In genomic region chr2:10333247-10333613, GRCh38 we compare ENCODE assay signal across 10 cellular contexts. TPM values are rescaled to one million over a fixed set of nuclear protein-coding genes. Genes with fewer than 3 reads are reported as not detected.
A peak's percentile ranks its signal among the peaks of the same experiment; 100 is the strongest.
DNase-seq lines count a peak whose midpoint lies in the region; ATAC-seq and TF ChIP-seq lines count a peak whose summit lies in the region.
"Had no signal": no experiment of that assay in that cellular context is flagged by ENCODE, and none has a peak within 500 bp of the region (broad histone marks: within the 10 kb centered on the region; RNA-seq: fewer than 3 reads in every experiment).

No MANE protein-coding gene starts in this region.

- no peak overlapping the region for H3K4me3 ChIP-seq in CD8-positive, alpha-beta T cell (ENCODE audit: low read depth, low read length)
- H3K4me3 ChIP-seq in HEK293 (ENCODE audit: low read depth, low read length), result no peak overlapping the region
- H3K4me3 ChIP-seq in naive thymus-derived CD4-positive, alpha-beta T cell (ENCODE audit: low read length), result no peak overlapping the region

- no peaks in the 10 kb centered on the region for H3K36me3 ChIP-seq in CD8-positive, alpha-beta T cell (ENCODE audit: insufficient read depth, low read length)
- no peaks in the 10 kb centered on the region for H3K36me3 ChIP-seq in HEK293 (ENCODE audit: control insufficient read depth in 2 of 2, insufficient read depth in 1 of 2, low read length in 2 of 2)
- peaks cover 0 to 6% (median 0%) of the 10 kb centered on the region in 3 experiments for H3K36me3 ChIP-seq in naive thymus-derived CD4-positive, alpha-beta T cell (ENCODE audit: control insufficient read depth in 2 of 3, insufficient read depth in 3 of 3, low read length in 3 of 3)

- H3K4me3 Mint-ChIP-seq in CD8-positive, alpha-beta T cell, result no peak overlapping the region
- no peak overlapping the region for H3K4me3 Mint-ChIP-seq in WTC11
- peak overlapping the region; percentile 13 to 97 (median 88) for H3K4me3 Mint-ChIP-seq in naive thymus-derived CD4-positive, alpha-beta T cell

- CTCF ChIA-PET in CD8-positive, alpha-beta T cell (lab: Charles Lee), result interaction anchor here (1.3 to 9.7 kb wide), 2 partner anchors 31 to 75 kb away, joined by 5 to 88 read pairs; no protein-coding TSS in a partner anchor
- CTCF ChIA-PET in HEK293 (lab: Yijun Ruan, JAX) (no interaction called here), WTC11 (lab: Charles Lee) (interaction anchor here (0.6 to 1.3 kb wide), 3 partner anchors 30 to 76 kb away, joined by 3 to 6 read pairs (median 3); partner anchors contain the start of gene HPCAL1)
- CTCF ChIA-PET in naive thymus-derived CD4-positive, alpha-beta T cell (lab: Charles Lee), result interaction anchor here (7.3 kb wide), 1 partner anchor 29 kb away, joined by 93 read pairs; the partner anchor contains the start of gene HPCAL1

- DNase-seq in CD8-positive, alpha-beta T cell, result no peak
- DNase-seq in WTC11 (ENCODE audit: low spot score) (no peak), NCI-H1930 (lab: John Stamatoyannopoulos, UW) (no peak), AG20443 (ENCODE audit: low spot score) (no peak), amygdala (lab: John Stamatoyannopoulos, UW) (no peak)
- DNase-seq in naive thymus-derived CD4-positive, alpha-beta T cell, result no peak
- no peak for DNase-seq in stimulated activated CD4-positive, alpha-beta T cell treated with anti-CD3 and anti-CD28 coated beads, Interleukin-4, amount 100 ng/mL, for 4 hours
- DNase-seq: activated gamma-delta T cell, SW 1271 had no signal

- POLR2A ChIA-PET in CD8-positive, alpha-beta T cell (lab: Charles Lee), result no interaction called here
- POLR2A ChIA-PET in HEK293 (lab: Yijun Ruan, JAX) (no interaction called here), WTC11 (lab: Charles Lee) (no interaction called here)
- POLR2A ChIA-PET in naive thymus-derived CD4-positive, alpha-beta T cell (lab: Charles Lee), result interaction anchor here (6.5 kb wide), 1 partner anchor 48 kb away, joined by 50 read pairs; no protein-coding TSS in a partner anchor

- peaks cover 57% of the 10 kb centered on the region for H3K4me1 ChIP-seq in CD8-positive, alpha-beta T cell (ENCODE audit: insufficient read depth, low read length)
- 0 out of 2 replicates have a peak, but pooled peaks cover 3% of the 10 kb centered on the region for H3K4me1 ChIP-seq in HEK293 (ENCODE audit: control insufficient read depth, insufficient read depth, low read length)
- H3K4me1 ChIP-seq in naive thymus-derived CD4-positive, alpha-beta T cell (ENCODE audit: control insufficient read depth in 2 of 2, insufficient read depth in 2 of 2, low read length in 2 of 2), result peaks cover 32 to 50% of the 10 kb centered on the region in 2 donors

- no peak for ATAC-seq in CD8-positive, alpha-beta T cell
- peak; percentile 43 for ATAC-seq in WTC11
- no peak for ATAC-seq in naive thymus-derived CD4-positive, alpha-beta T cell

- no peak for TF ChIP-seq CTCF in CD8-positive, alpha-beta T cell (IDR thresholded peaks at IDR 0.05)
- no peak for TF ChIP-seq CTCF in HEK293 (tag by site-specific recombination; IDR thresholded peaks at IDR 0.05)
- TF ChIP-seq CTCF in WTC11 (IDR thresholded peaks at IDR 0.05), result no peak

- no peaks in the 10 kb centered on the region for H3K27me3 ChIP-seq in CD8-positive, alpha-beta T cell (ENCODE audit: insufficient read depth, low read length)
- H3K27me3 ChIP-seq in naive thymus-derived CD4-positive, alpha-beta T cell (ENCODE audit: control insufficient read depth in 2 of 2, insufficient read depth in 2 of 2, low read length in 2 of 2), result no peaks in the 10 kb centered on the region

- intact Hi-C loops in CD8-positive, alpha-beta T cell (cut with DNase I, micrococcal nuclease), result no loop called here
- intact Hi-C loops in naive thymus-derived CD4-positive, alpha-beta T cell (cut with micrococcal nuclease), result loop anchor here in 1 of 2 donors (10.0 kb wide), 1 partner anchor 208 kb away; the partner anchor contains the start of gene RRM2

- H3K9me3 ChIP-seq in CD8-positive, alpha-beta T cell (ENCODE audit: low read length), result no peaks in the 10 kb centered on the region
- H3K9me3 ChIP-seq in HEK293 (ENCODE audit: control insufficient read depth, insufficient read depth, low read depth, low read length), result no peaks in the 10 kb centered on the region
- H3K9me3 ChIP-seq in naive thymus-derived CD4-positive, alpha-beta T cell (ENCODE audit: control insufficient read depth in 2 of 3, low read length in 3 of 3), result peaks cover 0 to 6% (median 5%) of the 10 kb centered on the region in 3 experiments

- no peaks in the 10 kb centered on the region for H3K27me3 Mint-ChIP-seq in CD8-positive, alpha-beta T cell (ENCODE audit: low read depth)
- H3K27me3 Mint-ChIP-seq in WTC11 (ENCODE audit: low read depth), result no peaks in the 10 kb centered on the region
- H3K27me3 Mint-ChIP-seq in naive thymus-derived CD4-positive, alpha-beta T cell, result no peaks in the 10 kb centered on the region

- no peak overlapping the region for H3K27ac ChIP-seq in CD8-positive, alpha-beta T cell (ENCODE audit: low read depth, low read length)
- H3K27ac ChIP-seq in HEK293 (ENCODE audit: extremely low read depth, low read depth, low read length), result 0 out of 2 replicates have a peak overlapping the region, but pooled peaks have one; percentile 13
- no peak overlapping the region for H3K27ac ChIP-seq in naive thymus-derived CD4-positive, alpha-beta T cell (ENCODE audit: low read depth, low read length)

- H3K4me1 Mint-ChIP-seq in CD8-positive, alpha-beta T cell (ENCODE audit: low read depth), result peaks cover 85% of the 10 kb centered on the region
- peaks cover 47% of the 10 kb centered on the region for H3K4me1 Mint-ChIP-seq in WTC11
- H3K4me1 Mint-ChIP-seq in naive thymus-derived CD4-positive, alpha-beta T cell, result peaks cover 55 to 94% (median 87%) of the 10 kb centered on the region in 7 donors

- peaks cover 15% of the 10 kb centered on the region for H3K36me3 Mint-ChIP-seq in CD8-positive, alpha-beta T cell
- peaks cover 10% of the 10 kb centered on the region for H3K36me3 Mint-ChIP-seq in WTC11
- H3K36me3 Mint-ChIP-seq in naive thymus-derived CD4-positive, alpha-beta T cell, result peaks cover 0 to 34% (median 17%) of the 10 kb centered on the region in 5 donors

- H3K9me3 Mint-ChIP-seq in CD8-positive, alpha-beta T cell, result peaks cover 2% of the 10 kb centered on the region
- peaks cover 13% of the 10 kb centered on the region for H3K9me3 Mint-ChIP-seq in WTC11
- H3K9me3 Mint-ChIP-seq in naive thymus-derived CD4-positive, alpha-beta T cell, result peaks cover 0 to 5% (median 0%) of the 10 kb centered on the region in 11 donors

- H3K27ac Mint-ChIP-seq in CD8-positive, alpha-beta T cell, result peak overlapping the region; percentile 97
- no peak overlapping the region for H3K27ac Mint-ChIP-seq in WTC11
- H3K27ac Mint-ChIP-seq in naive thymus-derived CD4-positive, alpha-beta T cell, result peak overlapping the region; percentile 32 to 98 (median 92)

TF ChIP-seq in HEK293, 187 proteins besides CTCF, POLR2A, EP300 and RAD21:
- TF ChIP-seq ZBTB17 (tag by site-specific recombination; IDR thresholded peaks at IDR 0.05) (0 out of 2 replicates have a peak, but pooled peaks have one; percentile 33), ZNF169 (tag by site-specific recombination; IDR thresholded peaks at IDR 0.05) (no peak)

TF ChIP-seq in WTC11, 78 proteins besides CTCF, POLR2A, EP300 and RAD21:
- no peak for TF ChIP-seq TP53 (CRISPR knock-in tag; IDR thresholded peaks at IDR 0.05)
- TF ChIP-seq ZNF138 (CRISPR knock-in tag; conservative IDR thresholded peaks at IDR 0.05), result no peak
- no peak for TF ChIP-seq ZNF671 (CRISPR knock-in tag; IDR thresholded peaks at IDR 0.05)
- no peak for TF ChIP-seq OVOL2 (CRISPR knock-in tag; IDR thresholded peaks at IDR 0.05; ENCODE audit: borderline replicate concordance)
- no peak for TF ChIP-seq E2F5 (CRISPR knock-in tag; IDR thresholded peaks at IDR 0.05)
- TF ChIP-seq ELF4 (CRISPR knock-in tag; IDR thresholded peaks at IDR 0.05; ENCODE audit: low read depth), result no peak

RNA-seq across cellular contexts. Expression of gene HPCAL1, which starts 30.5 kb away (rescaled TPM):
- 10 to 100 TPM; 25.0 to 25.6 TPM for total RNA-seq in CD8-positive, alpha-beta T cell
- 10.5 to 12.4 TPM (median 11.8 TPM) in 3 replicates for total RNA-seq in WTC11 (2021)
- 10 to 100 TPM; 44.9 to 90.5 (median 65.8) TPM for total RNA-seq in naive thymus-derived CD4-positive, alpha-beta T cell
- 100 to 1,000 TPM; 105 to 137 TPM for polyA plus RNA-seq in naive thymus-derived CD4-positive, alpha-beta T cell

Comparison
In these comparisons a context has a peak if more than half of its experiments do, and no peak if none do; other contexts are left out.
1. H3K4me3 Mint-ChIP-seq: peak in naive thymus-derived CD4-positive, alpha-beta T cell (10 of 10); none in CD8-positive, alpha-beta T cell (single experiment) and WTC11 (single experiment).